In genomic region chr11:2265854-2266585, GRCh38 we compare ENCODE assay signal across 15 cellular contexts. TPM values are rescaled to one million over a fixed set of nuclear protein-coding genes. Genes with fewer than 3 reads are reported as not detected.
DNase-seq lines count a peak whose midpoint lies in the region; ATAC-seq and TF ChIP-seq lines count a peak whose summit lies in the region.
"Had no signal": no experiment of that assay in that cellular context is flagged by ENCODE, and none has a peak within 500 bp of the region (broad histone marks: within the 10 kb centered on the region; RNA-seq: fewer than 3 reads in every experiment).

No MANE protein-coding gene starts in this region.

- no peaks in the 10 kb centered on the region for H3K36me3 Mint-ChIP-seq in activated T-cell treated with anti-CD3 and anti-CD28 coated beads, Interleukin-2, amount 50 U/mL, for 24 hours (ENCODE audit: low read depth)
- no peaks in the 10 kb centered on the region for H3K36me3 Mint-ChIP-seq in T-cell

- H3K4me3 Mint-ChIP-seq in activated T-cell treated with anti-CD3 and anti-CD28 coated beads, Interleukin-2, amount 50 U/mL, for 24 hours = peak overlapping the region; percentile 25
- H3K4me3 Mint-ChIP-seq in T-cell = peak overlapping the region; percentile 25 to 73 (median 37)
- H3K4me3 Mint-ChIP-seq: H9 had no signal

- no peaks in the 10 kb centered on the region for H3K36me3 ChIP-seq in thoracic aorta
- H3K36me3 ChIP-seq: uterus had no signal

- CTCF ChIA-PET in T-cell (lab: Charles Lee) = no interaction called here

- no peaks in the 10 kb centered on the region for H3K27me3 ChIP-seq in thoracic aorta (replicated peaks; ENCODE audit: insufficient read depth)
- H3K27me3 ChIP-seq: uterus had no signal

- peaks cover 29% of the 10 kb centered on the region for H3K4me1 Mint-ChIP-seq in activated T-cell treated with anti-CD3 and anti-CD28 coated beads, Interleukin-2, amount 50 U/mL, for 24 hours (ENCODE audit: low read depth)
- H3K4me1 Mint-ChIP-seq in T-cell = peaks cover 28 to 30% (median 29%) of the 10 kb centered on the region in 3 donors

- H3K9me3 Mint-ChIP-seq in activated T-cell treated with anti-CD3 and anti-CD28 coated beads, Interleukin-2, amount 50 U/mL, for 24 hours = no peaks in the 10 kb centered on the region
- no peaks in the 10 kb centered on the region for H3K9me3 Mint-ChIP-seq in T-cell

- peak overlapping the region in 1 of 2 donors; percentile 20 for H3K27ac ChIP-seq in thoracic aorta
- H3K27ac ChIP-seq: KMS-11, psoas muscle, uterus had no signal

- no peaks in the 10 kb centered on the region for H3K9me3 ChIP-seq in thoracic aorta
- H3K9me3 ChIP-seq: psoas muscle, uterus had no signal

- peaks cover 14% of the 10 kb centered on the region for H3K27me3 Mint-ChIP-seq in activated T-cell treated with anti-CD3 and anti-CD28 coated beads, Interleukin-2, amount 50 U/mL, for 24 hours
- peaks cover 0 to 17% of the 10 kb centered on the region in 2 donors for H3K27me3 Mint-ChIP-seq in T-cell

- peak overlapping the region; percentile 80 for H3K27ac Mint-ChIP-seq in activated T-cell treated with anti-CD3 and anti-CD28 coated beads, Interleukin-2, amount 50 U/mL, for 24 hours
- H3K27ac Mint-ChIP-seq in T-cell = peak overlapping the region; percentile 50 to 73
- H3K27ac Mint-ChIP-seq: H9 had no signal

- DNase-seq in activated T-cell treated with anti-CD3 and anti-CD28 coated beads, Interleukin-2, amount 50 U/mL, for 24 hours = peak; percentile 51
- no peak for DNase-seq in activated T-cell treated with anti-CD3 and anti-CD28 coated beads, Interleukin-2, amount 50 U/mL, for 1 hour
- peak in 1 of 34 experiments; percentile 6 for DNase-seq in T-cell
- DNase-seq in left lobe of liver (ENCODE audit: low spot score) = peak; percentile 40
- DNase-seq in thoracic aorta (ENCODE audit: low spot score) = no peak
- DNase-seq in NCI-H1417 treated with DMSO at 0.1 percent for 48 hours (lab: John Stamatoyannopoulos, UW) = no peak
- DNase-seq: H9, uterus had no signal

- peaks cover 0 to 23% of the 10 kb centered on the region in 2 donors for H3K4me1 ChIP-seq in thoracic aorta (ENCODE audit: control insufficient read depth in 1 of 2, low read depth in 2 of 2)

- ATAC-seq in T-cell (replicated peaks in 1 of 4) (no peak), left lobe of liver (no peak), thoracic aorta (ENCODE audit: insufficient number of reproducible peaks, low FRiP score, low read depth) (no peak), GM18909 (IDR thresholded peaks at IDR 0.05; ENCODE audit: poor library complexity, unreplicated experiment) (no peak), HG02763 (IDR thresholded peaks at IDR 0.05; ENCODE audit: unreplicated experiment) (no peak)
- ATAC-seq: psoas muscle had no signal

- POLR2A ChIA-PET in T-cell (lab: Charles Lee) = no interaction called here

- no peak for TF ChIP-seq CTCF in thoracic aorta (IDR thresholded peaks at IDR 0.05)

- peak overlapping the region; percentile 15 for H3K4me3 ChIP-seq in thoracic aorta
- H3K4me3 ChIP-seq: psoas muscle, uterus had no signal

RNA-seq across cellular contexts. Expression of gene ASCL2, which starts 4.4 kb away (rescaled TPM):
- 1 to 10 TPM in 1 of 5 donors, under 1 TPM in 4; 0.29 to 1.3 (median 0.51) TPM for total RNA-seq in T-cell
- total RNA-seq in left lobe of liver = 0.83 TPM
- total RNA-seq in thoracic aorta = under 1 TPM; 0.41 to 0.78 TPM
- total RNA-seq: fibroblast of villous mesenchyme, kidney epithelial cell, NCI-H460, psoas muscle had no signal

RNA-seq across cellular contexts. Expression of gene C11orf21, which starts 35.7 kb away (rescaled TPM):
- total RNA-seq in T-cell (100 to 1,000 TPM in 2 of 5 donors, 10 to 100 TPM in 3; 62.3 to 133 (median 88.9) TPM), left lobe of liver (0.35 TPM), thoracic aorta (1 to 10 TPM; 1.1 to 4.3 TPM)
- total RNA-seq: fibroblast of villous mesenchyme, H9, kidney epithelial cell, NCI-H460 had no signal

RNA-seq across cellular contexts. Expression of gene TSPAN32, which starts 35.8 kb away (rescaled TPM):
- total RNA-seq in T-cell (100 to 1,000 TPM in 2 of 5 donors, 10 to 100 TPM in 3; 66.9 to 185 (median 92.3) TPM), left lobe of liver (0.35 TPM), thoracic aorta (1 to 10 TPM; 2.5 to 6.9 TPM)
- total RNA-seq: H9, NCI-H460 had no signal

Comparison
In these comparisons a context has a peak if more than half of its experiments do, and no peak if none do; other contexts are left out.
1. DNase-seq: peak in activated T-cell treated with anti-CD3 and anti-CD28 coated beads, Interleukin-2, amount 50 U/mL, for 24 hours (single experiment) and left lobe of liver (single experiment); none in activated T-cell treated with anti-CD3 and anti-CD28 coated beads, Interleukin-2, amount 50 U/mL, for 1 hour (single experiment), thoracic aorta (single experiment) and NCI-H1417 treated with DMSO at 0.1 percent for 48 hours (single experiment).
2. RNA of gene C11orf21, which starts 35.7 kb away (total RNA-seq): 62.3 to 133 TPM in T-cell; 1.1 to 4.3 TPM in thoracic aorta and 0.35 TPM in left lobe of liver (single experiment); every median in the first group is over 10 times any median in the second.
3. RNA of gene TSPAN32, which starts 35.8 kb away (total RNA-seq): 66.9 to 185 TPM in T-cell; 2.5 to 6.9 TPM in thoracic aorta and 0.35 TPM in left lobe of liver (single experiment); every median in the first group is over 4 times any median in the second.